ENCODE assay signal across 1 cellular context in the genomic region with DNA sequence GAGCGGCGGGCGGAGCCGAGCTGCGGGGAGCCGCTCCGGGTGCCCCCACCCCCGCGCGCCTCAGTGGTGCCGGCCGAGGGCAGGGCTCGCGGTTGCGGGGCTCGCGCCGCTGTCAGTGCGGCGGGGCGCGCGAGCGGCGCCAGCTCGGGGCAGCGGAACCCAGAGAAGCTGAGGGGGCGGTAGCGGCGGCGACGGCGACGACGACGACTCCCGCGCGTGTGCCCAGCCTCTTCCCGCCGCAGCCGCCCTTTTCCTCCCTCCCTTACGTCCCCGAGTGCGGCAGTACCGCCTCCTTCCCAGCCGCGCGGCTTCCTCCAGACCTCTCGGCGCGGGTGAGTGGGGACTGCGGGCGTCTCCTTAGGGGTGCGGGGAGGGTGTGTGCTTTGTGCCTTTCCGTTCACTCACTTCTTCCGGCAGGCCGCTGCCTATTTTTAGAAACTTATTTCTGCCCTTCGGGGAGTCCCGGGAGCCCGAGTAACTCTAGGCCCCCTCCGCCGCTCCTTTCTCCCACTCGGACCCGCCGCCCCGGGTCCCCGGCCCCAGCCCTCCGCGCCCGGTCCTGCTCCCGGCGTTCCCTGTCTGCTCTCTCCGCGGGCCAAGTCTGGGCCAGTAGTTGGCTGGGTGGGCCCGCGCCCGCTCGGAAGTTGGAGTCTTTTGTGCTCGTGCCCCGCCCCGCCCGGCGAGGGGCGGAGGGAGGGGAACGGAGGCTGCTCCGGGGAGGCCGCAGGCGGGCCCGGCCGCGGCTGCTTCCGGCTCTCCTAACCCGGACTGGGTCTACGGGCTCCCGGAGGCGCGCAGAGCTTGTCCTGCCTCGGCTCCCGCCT.
TF ChIP-seq lines count a peak whose summit lies in the region.

Gene RALY (plus strand): TSS at position 112 of the 824 bp plus-strand sequence. CDS start 78,164 bp downstream, outside the sequence.

TF ChIP-seq in HepG2, 621 proteins besides CTCF, POLR2A, EP300 and RAD21 (continued from another document and continues in another):
- TF ChIP-seq ZKSCAN8 (CRISPR knock-in tag; IDR thresholded peaks at IDR 0.05; ENCODE audit: borderline replicate concordance) (peak; percentile 40; the same call in 1 of the 2 replicates), ZNF501 (CRISPR knock-in tag; IDR thresholded peaks at IDR 0.05) (peak; percentile 89), IKZF5 (CRISPR knock-in tag; IDR thresholded peaks at IDR 0.05) (0 out of 2 replicates have a peak, but pooled peaks have one; percentile 3), ZNF275 (CRISPR knock-in tag; IDR thresholded peaks at IDR 0.05; ENCODE audit: borderline replicate concordance) (peak; percentile 63; the same call in 1 of the 2 replicates), MYC (CRISPR knock-in tag; IDR thresholded peaks at IDR 0.05; ENCODE audit: borderline replicate concordance) (peak; percentile 49; the same call in 1 of the 2 replicates), ZNF326 (CRISPR knock-in tag; IDR thresholded peaks at IDR 0.05; ENCODE audit: borderline replicate concordance) (no peak), SOX13 (IDR thresholded peaks at IDR 0.05) (no peak; the same call in 1 of the 2 replicates), SOX13 (CRISPR knock-in tag; conservative IDR thresholded peaks at IDR 0.05 in 1 of 2, IDR thresholded peaks at IDR 0.05 in 1 of 2) (peak in 1 of 2 experiments; percentile 71; a peak in 2 of 4 replicates), NRL (CRISPR knock-in tag; IDR thresholded peaks at IDR 0.05; ENCODE audit: borderline replicate concordance) (peak; percentile 19; the same call in 1 of the 2 replicates), ZNF619 (CRISPR knock-in tag; IDR thresholded peaks at IDR 0.05) (0 out of 2 replicates have a peak, but pooled peaks have one; percentile 9), ZSCAN9 (CRISPR knock-in tag; IDR thresholded peaks at IDR 0.05; ENCODE audit: borderline replicate concordance) (peak; percentile 17; the same call in 1 of the 2 replicates), ZNF556 (CRISPR knock-in tag; IDR thresholded peaks at IDR 0.05; ENCODE audit: borderline replicate concordance) (0 out of 2 replicates have a peak, but pooled peaks have one; percentile 47), LCORL (IDR thresholded peaks at IDR 0.05) (no peak), LCORL (CRISPR knock-in tag; IDR thresholded peaks at IDR 0.05) (peak; percentile 93), ZMAT5 (CRISPR knock-in tag; IDR thresholded peaks at IDR 0.05; ENCODE audit: borderline replicate concordance, low read depth) (0 out of 2 replicates have a peak, but pooled peaks have one; percentile 7), IKZF4 (CRISPR knock-in tag; IDR thresholded peaks at IDR 0.05; ENCODE audit: borderline replicate concordance, low read depth, not compliant biosample characterization) (peak; percentile 70), YEATS4 (CRISPR knock-in tag; IDR thresholded peaks at IDR 0.05; ENCODE audit: borderline replicate concordance) (peak; percentile 83; the same call in 1 of the 2 replicates), MYNN (CRISPR knock-in tag; IDR thresholded peaks at IDR 0.05; ENCODE audit: low read depth) (peak; percentile 87; the same call in 1 of the 2 replicates), ZBTB44 (CRISPR knock-in tag; IDR thresholded peaks at IDR 0.05) (peak; percentile 61), KLF15 (CRISPR knock-in tag; IDR thresholded peaks at IDR 0.05; ENCODE audit: borderline replicate concordance) (peak; percentile 54; the same call in 1 of the 2 replicates), RARG (CRISPR knock-in tag; IDR thresholded peaks at IDR 0.05; ENCODE audit: low read depth) (no peak), ZNF746 (CRISPR knock-in tag; IDR thresholded peaks at IDR 0.05) (peak; percentile 74; the same call in 1 of the 2 replicates), ZNF629 (CRISPR knock-in tag; conservative IDR thresholded peaks at IDR 0.05) (peak; percentile 80), ZNF883 (CRISPR knock-in tag; IDR thresholded peaks at IDR 0.05; ENCODE audit: not compliant biosample characterization) (no peak), SAFB2 (CRISPR knock-in tag; IDR thresholded peaks at IDR 0.05; ENCODE audit: borderline replicate concordance, low read depth) (peak; percentile 97)
- TF ChIP-seq, protein P1, sequence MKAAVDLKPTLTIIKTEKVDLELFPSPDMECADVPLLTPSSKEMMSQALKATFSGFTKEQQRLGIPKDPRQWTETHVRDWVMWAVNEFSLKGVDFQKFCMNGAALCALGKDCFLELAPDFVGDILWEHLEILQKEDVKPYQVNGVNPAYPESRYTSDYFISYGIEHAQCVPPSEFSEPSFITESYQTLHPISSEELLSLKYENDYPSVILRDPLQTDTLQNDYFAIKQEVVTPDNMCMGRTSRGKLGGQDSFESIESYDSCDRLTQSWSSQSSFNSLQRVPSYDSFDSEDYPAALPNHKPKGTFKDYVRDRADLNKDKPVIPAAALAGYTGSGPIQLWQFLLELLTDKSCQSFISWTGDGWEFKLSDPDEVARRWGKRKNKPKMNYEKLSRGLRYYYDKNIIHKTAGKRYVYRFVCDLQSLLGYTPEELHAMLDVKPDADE (CRISPR knock-in tag; IDR thresholded peaks at IDR 0.05): peak; percentile 85; the same call in 1 of the 2 replicates
- TF ChIP-seq, protein P2, sequence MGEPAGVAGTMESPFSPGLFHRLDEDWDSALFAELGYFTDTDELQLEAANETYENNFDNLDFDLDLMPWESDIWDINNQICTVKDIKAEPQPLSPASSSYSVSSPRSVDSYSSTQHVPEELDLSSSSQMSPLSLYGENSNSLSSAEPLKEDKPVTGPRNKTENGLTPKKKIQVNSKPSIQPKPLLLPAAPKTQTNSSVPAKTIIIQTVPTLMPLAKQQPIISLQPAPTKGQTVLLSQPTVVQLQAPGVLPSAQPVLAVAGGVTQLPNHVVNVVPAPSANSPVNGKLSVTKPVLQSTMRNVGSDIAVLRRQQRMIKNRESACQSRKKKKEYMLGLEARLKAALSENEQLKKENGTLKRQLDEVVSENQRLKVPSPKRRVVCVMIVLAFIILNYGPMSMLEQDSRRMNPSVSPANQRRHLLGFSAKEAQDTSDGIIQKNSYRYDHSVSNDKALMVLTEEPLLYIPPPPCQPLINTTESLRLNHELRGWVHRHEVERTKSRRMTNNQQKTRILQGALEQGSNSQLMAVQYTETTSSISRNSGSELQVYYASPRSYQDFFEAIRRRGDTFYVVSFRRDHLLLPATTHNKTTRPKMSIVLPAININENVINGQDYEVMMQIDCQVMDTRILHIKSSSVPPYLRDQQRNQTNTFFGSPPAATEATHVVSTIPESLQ (CRISPR knock-in tag; conservative IDR thresholded peaks at IDR 0.05): 0 out of 2 replicates have a peak, but pooled peaks have one; percentile 59
- TF ChIP-seq, protein P3, sequence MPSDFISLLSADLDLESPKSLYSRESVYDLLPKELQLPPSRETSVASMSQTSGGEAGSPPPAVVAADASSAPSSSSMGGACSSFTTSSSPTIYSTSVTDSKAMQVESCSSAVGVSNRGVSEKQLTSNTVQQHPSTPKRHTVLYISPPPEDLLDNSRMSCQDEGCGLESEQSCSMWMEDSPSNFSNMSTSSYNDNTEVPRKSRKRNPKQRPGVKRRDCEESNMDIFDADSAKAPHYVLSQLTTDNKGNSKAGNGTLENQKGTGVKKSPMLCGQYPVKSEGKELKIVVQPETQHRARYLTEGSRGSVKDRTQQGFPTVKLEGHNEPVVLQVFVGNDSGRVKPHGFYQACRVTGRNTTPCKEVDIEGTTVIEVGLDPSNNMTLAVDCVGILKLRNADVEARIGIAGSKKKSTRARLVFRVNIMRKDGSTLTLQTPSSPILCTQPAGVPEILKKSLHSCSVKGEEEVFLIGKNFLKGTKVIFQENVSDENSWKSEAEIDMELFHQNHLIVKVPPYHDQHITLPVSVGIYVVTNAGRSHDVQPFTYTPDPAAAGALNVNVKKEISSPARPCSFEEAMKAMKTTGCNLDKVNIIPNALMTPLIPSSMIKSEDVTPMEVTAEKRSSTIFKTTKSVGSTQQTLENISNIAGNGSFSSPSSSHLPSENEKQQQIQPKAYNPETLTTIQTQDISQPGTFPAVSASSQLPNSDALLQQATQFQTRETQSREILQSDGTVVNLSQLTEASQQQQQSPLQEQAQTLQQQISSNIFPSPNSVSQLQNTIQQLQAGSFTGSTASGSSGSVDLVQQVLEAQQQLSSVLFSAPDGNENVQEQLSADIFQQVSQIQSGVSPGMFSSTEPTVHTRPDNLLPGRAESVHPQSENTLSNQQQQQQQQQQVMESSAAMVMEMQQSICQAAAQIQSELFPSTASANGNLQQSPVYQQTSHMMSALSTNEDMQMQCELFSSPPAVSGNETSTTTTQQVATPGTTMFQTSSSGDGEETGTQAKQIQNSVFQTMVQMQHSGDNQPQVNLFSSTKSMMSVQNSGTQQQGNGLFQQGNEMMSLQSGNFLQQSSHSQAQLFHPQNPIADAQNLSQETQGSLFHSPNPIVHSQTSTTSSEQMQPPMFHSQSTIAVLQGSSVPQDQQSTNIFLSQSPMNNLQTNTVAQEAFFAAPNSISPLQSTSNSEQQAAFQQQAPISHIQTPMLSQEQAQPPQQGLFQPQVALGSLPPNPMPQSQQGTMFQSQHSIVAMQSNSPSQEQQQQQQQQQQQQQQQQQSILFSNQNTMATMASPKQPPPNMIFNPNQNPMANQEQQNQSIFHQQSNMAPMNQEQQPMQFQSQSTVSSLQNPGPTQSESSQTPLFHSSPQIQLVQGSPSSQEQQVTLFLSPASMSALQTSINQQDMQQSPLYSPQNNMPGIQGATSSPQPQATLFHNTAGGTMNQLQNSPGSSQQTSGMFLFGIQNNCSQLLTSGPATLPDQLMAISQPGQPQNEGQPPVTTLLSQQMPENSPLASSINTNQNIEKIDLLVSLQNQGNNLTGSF (CRISPR knock-in tag; IDR thresholded peaks at IDR 0.05): peak; percentile 90
- TF ChIP-seq, protein P4, sequence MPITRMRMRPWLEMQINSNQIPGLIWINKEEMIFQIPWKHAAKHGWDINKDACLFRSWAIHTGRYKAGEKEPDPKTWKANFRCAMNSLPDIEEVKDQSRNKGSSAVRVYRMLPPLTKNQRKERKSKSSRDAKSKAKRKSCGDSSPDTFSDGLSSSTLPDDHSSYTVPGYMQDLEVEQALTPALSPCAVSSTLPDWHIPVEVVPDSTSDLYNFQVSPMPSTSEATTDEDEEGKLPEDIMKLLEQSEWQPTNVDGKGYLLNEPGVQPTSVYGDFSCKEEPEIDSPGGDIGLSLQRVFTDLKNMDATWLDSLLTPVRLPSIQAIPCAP (CRISPR knock-in tag; IDR thresholded peaks at IDR 0.05; ENCODE audit: low read depth): 0 out of 2 replicates have a peak, but pooled peaks have one; percentile 49
- TF ChIP-seq, protein P5, sequence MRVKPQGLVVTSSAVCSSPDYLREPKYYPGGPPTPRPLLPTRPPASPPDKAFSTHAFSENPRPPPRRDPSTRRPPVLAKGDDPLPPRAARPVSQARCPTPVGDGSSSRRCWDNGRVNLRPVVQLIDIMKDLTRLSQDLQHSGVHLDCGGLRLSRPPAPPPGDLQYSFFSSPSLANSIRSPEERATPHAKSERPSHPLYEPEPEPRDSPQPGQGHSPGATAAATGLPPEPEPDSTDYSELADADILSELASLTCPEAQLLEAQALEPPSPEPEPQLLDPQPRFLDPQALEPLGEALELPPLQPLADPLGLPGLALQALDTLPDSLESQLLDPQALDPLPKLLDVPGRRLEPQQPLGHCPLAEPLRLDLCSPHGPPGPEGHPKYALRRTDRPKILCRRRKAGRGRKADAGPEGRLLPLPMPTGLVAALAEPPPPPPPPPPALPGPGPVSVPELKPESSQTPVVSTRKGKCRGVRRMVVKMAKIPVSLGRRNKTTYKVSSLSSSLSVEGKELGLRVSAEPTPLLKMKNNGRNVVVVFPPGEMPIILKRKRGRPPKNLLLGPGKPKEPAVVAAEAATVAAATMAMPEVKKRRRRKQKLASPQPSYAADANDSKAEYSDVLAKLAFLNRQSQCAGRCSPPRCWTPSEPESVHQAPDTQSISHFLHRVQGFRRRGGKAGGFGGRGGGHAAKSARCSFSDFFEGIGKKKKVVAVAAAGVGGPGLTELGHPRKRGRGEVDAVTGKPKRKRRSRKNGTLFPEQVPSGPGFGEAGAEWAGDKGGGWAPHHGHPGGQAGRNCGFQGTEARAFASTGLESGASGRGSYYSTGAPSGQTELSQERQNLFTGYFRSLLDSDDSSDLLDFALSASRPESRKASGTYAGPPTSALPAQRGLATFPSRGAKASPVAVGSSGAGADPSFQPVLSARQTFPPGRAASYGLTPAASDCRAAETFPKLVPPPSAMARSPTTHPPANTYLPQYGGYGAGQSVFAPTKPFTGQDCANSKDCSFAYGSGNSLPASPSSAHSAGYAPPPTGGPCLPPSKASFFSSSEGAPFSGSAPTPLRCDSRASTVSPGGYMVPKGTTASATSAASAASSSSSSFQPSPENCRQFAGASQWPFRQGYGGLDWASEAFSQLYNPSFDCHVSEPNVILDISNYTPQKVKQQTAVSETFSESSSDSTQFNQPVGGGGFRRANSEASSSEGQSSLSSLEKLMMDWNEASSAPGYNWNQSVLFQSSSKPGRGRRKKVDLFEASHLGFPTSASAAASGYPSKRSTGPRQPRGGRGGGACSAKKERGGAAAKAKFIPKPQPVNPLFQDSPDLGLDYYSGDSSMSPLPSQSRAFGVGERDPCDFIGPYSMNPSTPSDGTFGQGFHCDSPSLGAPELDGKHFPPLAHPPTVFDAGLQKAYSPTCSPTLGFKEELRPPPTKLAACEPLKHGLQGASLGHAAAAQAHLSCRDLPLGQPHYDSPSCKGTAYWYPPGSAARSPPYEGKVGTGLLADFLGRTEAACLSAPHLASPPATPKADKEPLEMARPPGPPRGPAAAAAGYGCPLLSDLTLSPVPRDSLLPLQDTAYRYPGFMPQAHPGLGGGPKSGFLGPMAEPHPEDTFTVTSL (CRISPR knock-in tag; IDR thresholded peaks at IDR 0.05; ENCODE audit: borderline replicate concordance): peak; percentile 74; the same call in 1 of the 2 replicates
